ENCODE assay signal across 1 cellular context in the genomic region with DNA sequence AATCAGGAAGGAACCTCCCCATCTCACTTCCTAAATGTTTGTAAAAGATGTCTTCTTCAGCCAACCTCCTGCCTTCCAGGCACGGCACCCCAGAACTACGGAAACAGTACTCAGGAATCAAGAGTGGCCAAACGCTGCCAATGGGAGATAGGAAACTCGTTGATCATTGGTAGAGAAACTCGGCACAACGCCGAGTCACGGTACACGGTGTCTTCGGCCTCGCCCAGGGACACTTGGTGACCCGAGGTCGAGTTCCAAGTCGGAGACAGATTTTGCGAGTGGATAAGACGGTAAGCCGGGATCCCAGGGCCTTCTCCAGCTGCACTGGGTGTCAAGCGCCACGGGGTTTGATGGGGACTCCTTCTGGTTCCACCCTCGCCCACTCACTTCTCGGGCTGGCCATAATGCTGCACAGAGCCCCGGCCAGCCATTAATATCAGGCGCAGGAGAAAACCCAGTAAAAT.
TF ChIP-seq lines count a peak whose summit lies in the region.

No MANE protein-coding gene starts in this region.

TF ChIP-seq in H1, 55 proteins besides CTCF, POLR2A, EP300 and RAD21:
- peak; percentile 0; the same call in 1 of the 2 replicates for TF ChIP-seq MAFK (IDR thresholded peaks at IDR 0.05; ENCODE audit: low read depth, low read length)
- TF ChIP-seq, protein P1, sequence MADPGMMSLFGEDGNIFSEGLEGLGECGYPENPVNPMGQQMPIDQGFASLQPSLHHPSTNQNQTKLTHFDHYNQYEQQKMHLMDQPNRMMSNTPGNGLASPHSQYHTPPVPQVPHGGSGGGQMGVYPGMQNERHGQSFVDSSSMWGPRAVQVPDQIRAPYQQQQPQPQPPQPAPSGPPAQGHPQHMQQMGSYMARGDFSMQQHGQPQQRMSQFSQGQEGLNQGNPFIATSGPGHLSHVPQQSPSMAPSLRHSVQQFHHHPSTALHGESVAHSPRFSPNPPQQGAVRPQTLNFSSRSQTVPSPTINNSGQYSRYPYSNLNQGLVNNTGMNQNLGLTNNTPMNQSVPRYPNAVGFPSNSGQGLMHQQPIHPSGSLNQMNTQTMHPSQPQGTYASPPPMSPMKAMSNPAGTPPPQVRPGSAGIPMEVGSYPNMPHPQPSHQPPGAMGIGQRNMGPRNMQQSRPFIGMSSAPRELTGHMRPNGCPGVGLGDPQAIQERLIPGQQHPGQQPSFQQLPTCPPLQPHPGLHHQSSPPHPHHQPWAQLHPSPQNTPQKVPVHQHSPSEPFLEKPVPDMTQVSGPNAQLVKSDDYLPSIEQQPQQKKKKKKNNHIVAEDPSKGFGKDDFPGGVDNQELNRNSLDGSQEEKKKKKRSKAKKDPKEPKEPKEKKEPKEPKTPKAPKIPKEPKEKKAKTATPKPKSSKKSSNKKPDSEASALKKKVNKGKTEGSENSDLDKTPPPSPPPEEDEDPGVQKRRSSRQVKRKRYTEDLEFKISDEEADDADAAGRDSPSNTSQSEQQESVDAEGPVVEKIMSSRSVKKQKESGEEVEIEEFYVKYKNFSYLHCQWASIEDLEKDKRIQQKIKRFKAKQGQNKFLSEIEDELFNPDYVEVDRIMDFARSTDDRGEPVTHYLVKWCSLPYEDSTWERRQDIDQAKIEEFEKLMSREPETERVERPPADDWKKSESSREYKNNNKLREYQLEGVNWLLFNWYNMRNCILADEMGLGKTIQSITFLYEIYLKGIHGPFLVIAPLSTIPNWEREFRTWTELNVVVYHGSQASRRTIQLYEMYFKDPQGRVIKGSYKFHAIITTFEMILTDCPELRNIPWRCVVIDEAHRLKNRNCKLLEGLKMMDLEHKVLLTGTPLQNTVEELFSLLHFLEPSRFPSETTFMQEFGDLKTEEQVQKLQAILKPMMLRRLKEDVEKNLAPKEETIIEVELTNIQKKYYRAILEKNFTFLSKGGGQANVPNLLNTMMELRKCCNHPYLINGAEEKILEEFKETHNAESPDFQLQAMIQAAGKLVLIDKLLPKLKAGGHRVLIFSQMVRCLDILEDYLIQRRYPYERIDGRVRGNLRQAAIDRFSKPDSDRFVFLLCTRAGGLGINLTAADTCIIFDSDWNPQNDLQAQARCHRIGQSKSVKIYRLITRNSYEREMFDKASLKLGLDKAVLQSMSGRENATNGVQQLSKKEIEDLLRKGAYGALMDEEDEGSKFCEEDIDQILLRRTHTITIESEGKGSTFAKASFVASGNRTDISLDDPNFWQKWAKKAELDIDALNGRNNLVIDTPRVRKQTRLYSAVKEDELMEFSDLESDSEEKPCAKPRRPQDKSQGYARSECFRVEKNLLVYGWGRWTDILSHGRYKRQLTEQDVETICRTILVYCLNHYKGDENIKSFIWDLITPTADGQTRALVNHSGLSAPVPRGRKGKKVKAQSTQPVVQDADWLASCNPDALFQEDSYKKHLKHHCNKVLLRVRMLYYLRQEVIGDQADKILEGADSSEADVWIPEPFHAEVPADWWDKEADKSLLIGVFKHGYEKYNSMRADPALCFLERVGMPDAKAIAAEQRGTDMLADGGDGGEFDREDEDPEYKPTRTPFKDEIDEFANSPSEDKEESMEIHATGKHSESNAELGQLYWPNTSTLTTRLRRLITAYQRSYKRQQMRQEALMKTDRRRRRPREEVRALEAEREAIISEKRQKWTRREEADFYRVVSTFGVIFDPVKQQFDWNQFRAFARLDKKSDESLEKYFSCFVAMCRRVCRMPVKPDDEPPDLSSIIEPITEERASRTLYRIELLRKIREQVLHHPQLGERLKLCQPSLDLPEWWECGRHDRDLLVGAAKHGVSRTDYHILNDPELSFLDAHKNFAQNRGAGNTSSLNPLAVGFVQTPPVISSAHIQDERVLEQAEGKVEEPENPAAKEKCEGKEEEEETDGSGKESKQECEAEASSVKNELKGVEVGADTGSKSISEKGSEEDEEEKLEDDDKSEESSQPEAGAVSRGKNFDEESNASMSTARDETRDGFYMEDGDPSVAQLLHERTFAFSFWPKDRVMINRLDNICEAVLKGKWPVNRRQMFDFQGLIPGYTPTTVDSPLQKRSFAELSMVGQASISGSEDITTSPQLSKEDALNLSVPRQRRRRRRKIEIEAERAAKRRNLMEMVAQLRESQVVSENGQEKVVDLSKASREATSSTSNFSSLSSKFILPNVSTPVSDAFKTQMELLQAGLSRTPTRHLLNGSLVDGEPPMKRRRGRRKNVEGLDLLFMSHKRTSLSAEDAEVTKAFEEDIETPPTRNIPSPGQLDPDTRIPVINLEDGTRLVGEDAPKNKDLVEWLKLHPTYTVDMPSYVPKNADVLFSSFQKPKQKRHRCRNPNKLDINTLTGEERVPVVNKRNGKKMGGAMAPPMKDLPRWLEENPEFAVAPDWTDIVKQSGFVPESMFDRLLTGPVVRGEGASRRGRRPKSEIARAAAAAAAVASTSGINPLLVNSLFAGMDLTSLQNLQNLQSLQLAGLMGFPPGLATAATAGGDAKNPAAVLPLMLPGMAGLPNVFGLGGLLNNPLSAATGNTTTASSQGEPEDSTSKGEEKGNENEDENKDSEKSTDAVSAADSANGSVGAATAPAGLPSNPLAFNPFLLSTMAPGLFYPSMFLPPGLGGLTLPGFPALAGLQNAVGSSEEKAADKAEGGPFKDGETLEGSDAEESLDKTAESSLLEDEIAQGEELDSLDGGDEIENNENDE (IDR thresholded peaks at IDR 0.05; ENCODE audit: insufficient replicate concordance, low read length), result peak; percentile 30
- TF ChIP-seq YY1 (IDR thresholded peaks at IDR 0.05; ENCODE audit: low read depth, low read length), result peak; percentile 49; the same call in 1 of the 2 replicates
- peak in 1 of 2 experiments; percentile 32; a peak in 1 of 4 replicates for TF ChIP-seq HDAC2 (IDR thresholded peaks at IDR 0.05; ENCODE audit: borderline replicate concordance in 1 of 2, low read depth in 2 of 2, low read length in 2 of 2)
- TF ChIP-seq, protein P2, sequence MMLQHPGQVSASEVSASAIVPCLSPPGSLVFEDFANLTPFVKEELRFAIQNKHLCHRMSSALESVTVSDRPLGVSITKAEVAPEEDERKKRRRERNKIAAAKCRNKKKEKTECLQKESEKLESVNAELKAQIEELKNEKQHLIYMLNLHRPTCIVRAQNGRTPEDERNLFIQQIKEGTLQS (IDR thresholded peaks at IDR 0.05; ENCODE audit: insufficient read depth, low read depth, low read length), result no peak
TF ChIP-seq in H1: peak in this region for 4.
